Comparison of ENCODE assay signal across 18 cellular contexts in the genomic region with DNA sequence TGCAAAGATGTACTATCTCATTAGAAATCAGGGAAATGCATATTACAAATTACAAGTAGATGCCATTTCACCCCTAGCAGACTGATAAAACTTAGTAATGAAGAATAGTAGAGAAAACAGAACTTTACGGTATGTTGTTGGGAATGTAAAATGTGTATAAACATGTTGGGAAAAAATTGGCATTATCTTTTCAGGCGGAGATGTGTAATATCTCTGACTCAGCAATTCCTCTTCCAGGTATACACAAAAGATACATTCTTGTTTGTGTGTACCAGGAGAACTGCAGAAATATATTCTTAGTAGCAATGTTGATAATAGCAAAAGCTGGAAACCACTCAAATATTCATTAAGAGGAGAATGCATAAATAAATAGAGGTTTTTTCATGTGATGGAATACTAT.
A peak's percentile ranks its signal among the peaks of the same experiment; 100 is the strongest.
DNase-seq lines count a peak whose midpoint lies in the region; ATAC-seq and TF ChIP-seq lines count a peak whose summit lies in the region.
"Had no signal": no experiment of that assay in that cellular context is flagged by ENCODE, and none has a peak within 500 bp of the region (broad histone marks: within the 10 kb centered on the region; RNA-seq: fewer than 3 reads in every experiment).

No MANE protein-coding gene starts in this region.

- H2AFZ ChIP-seq in IMR-90 (replicated peaks; ENCODE audit: low read length, poor library complexity) (no peak overlapping the region), mammary epithelial cell (ENCODE audit: low read depth, low read length) (no peak overlapping the region)
- H2AFZ ChIP-seq: GM23338 had no signal

- H3K14ac ChIP-seq in IMR-90 (replicated peaks; ENCODE audit: low read depth, low read length) = no peak overlapping the region

- no peak overlapping the region for H4K91ac ChIP-seq in IMR-90 (ENCODE audit: insufficient read depth, low read depth, low read length)

- peaks cover 24% of the 10 kb centered on the region for H3K4me1 Mint-ChIP-seq in MCF 10A (ENCODE audit: insufficient read depth, unreplicated experiment)
- H3K4me1 Mint-ChIP-seq: GM23338 had no signal

- H3K9me1 ChIP-seq in IMR-90 (ENCODE audit: insufficient read depth, low read length) = no peaks in the 10 kb centered on the region

- H3K27ac Mint-ChIP-seq in MCF 10A (ENCODE audit: low read depth, unreplicated experiment) = peak overlapping the region; percentile 29
- H3K27ac Mint-ChIP-seq: CD4-positive, CD25-positive, alpha-beta regulatory T cell; GM23338; H9 had no signal

- no peak overlapping the region for H4K5ac ChIP-seq in IMR-90 (ENCODE audit: low read depth, low read length)

- H3K4me1 ChIP-seq in breast epithelium (no peaks in the 10 kb centered on the region), IMR-90 (ENCODE audit: control insufficient read depth, insufficient read depth, low read length) (no peaks in the 10 kb centered on the region), mammary epithelial cell (ENCODE audit: insufficient read depth, low read length) (peaks cover 10% of the 10 kb centered on the region), foreskin keratinocyte (peaks cover 11% of the 10 kb centered on the region)

- POLR2A ChIA-PET in MCF 10A (lab: Yijun Ruan, JAX) = interaction anchor here (0.8 to 1.7 kb wide), 6 partner anchors 11 to 109 kb away, joined by 3 to 9 read pairs (median 4); no protein-coding TSS in a partner anchor
- POLR2A ChIA-PET in IMR-90 (lab: Charles Lee; ENCODE audit: unreplicated experiment) = no interaction called here

- DNase-seq in MCF 10A (ENCODE audit: unreplicated experiment) (peak; percentile 17), breast epithelium (ENCODE audit: low spot score in 2 of 2) (no peak), IMR-90 (no peak), mammary epithelial cell (peak; percentile 44), foreskin keratinocyte (peak; percentile 50 to 76), DMS153 treated with DMSO at 0.1 percent for 48 hours (lab: John Stamatoyannopoulos, UW; ENCODE audit: unreplicated experiment) (no peak), NCI-H446 (lab: John Stamatoyannopoulos, UW) (no peak)
- DNase-seq: C1 segment of cervical spinal cord; CD4-positive, CD25-positive, alpha-beta regulatory T cell; CD8-positive, alpha-beta memory T cell; COR-L47; DMS 273 treated with DMSO at 0.1 percent for 48 hours; GDM1 had no signal

- no peak overlapping the region for H3K56ac ChIP-seq in IMR-90 (ENCODE audit: extremely low read depth, insufficient read depth, low read length)

- no peaks in the 10 kb centered on the region for H3K27me3 ChIP-seq in breast epithelium
- peaks cover 7% of the 10 kb centered on the region; the same call in 1 of the 2 replicates for H3K27me3 ChIP-seq in IMR-90 (ENCODE audit: control insufficient read depth, insufficient read depth, low read length)
- no peaks in the 10 kb centered on the region for H3K27me3 ChIP-seq in mammary epithelial cell (ENCODE audit: insufficient read depth, low read length)
- peaks cover 9% of the 10 kb centered on the region for H3K27me3 ChIP-seq in foreskin keratinocyte

- no CpG with 5 or more reads among the region's 2 CpGs for WGBS in IMR-90 (ENCODE audit: extremely low coverage in 2 of 2, insufficient read length in 1 of 2), 2 experiments
- 0% methylated on average over 2 of the region's 2 CpGs for WGBS in mammary epithelial cell (ENCODE audit: low coverage, missing lambda C conversion rate)

- in situ Hi-C loops in IMR-90 (cut with MboI; ENCODE audit: low sequenced_read_pairs) = no loop called here
- in situ Hi-C loops in mammary epithelial cell (cut with MboI; ENCODE audit: low sequenced_read_pairs in 2 of 2) = no loop called here

- H3K36me3 ChIP-seq in breast epithelium = no peaks in the 10 kb centered on the region
- no peaks in the 10 kb centered on the region for H3K36me3 ChIP-seq in IMR-90 (ENCODE audit: control insufficient read depth, insufficient read depth, low read length)
- no peaks in the 10 kb centered on the region for H3K36me3 ChIP-seq in mammary epithelial cell (ENCODE audit: insufficient read depth, low read length)

- no peak overlapping the region for H3K18ac ChIP-seq in IMR-90 (ENCODE audit: low read depth, low read length)

- H2AK5ac ChIP-seq in IMR-90 (ENCODE audit: low read depth, low read length) = no peak overlapping the region

- TF ChIP-seq CTCF in MCF 10A (IDR thresholded peaks at IDR 0.05; ENCODE audit: unreplicated experiment) (no peak), breast epithelium (IDR thresholded peaks at IDR 0.05) (no peak), IMR-90 (conservative IDR thresholded peaks at IDR 0.05; ENCODE audit: low read depth, low read length) (no peak), mammary epithelial cell (conservative IDR thresholded peaks at IDR 0.05 in 1 of 2, IDR thresholded peaks at IDR 0.05 in 1 of 2; ENCODE audit: extremely low read depth in 1 of 2, insufficient read depth in 1 of 2, low read depth in 1 of 2, low read length in 2 of 2) (no peak), foreskin keratinocyte (conservative IDR thresholded peaks at IDR 0.05) (no peak)

- ATAC-seq in IMR-90 (ENCODE audit: low read depth) (no peak), foreskin keratinocyte (peak; percentile 60), GM19452 (IDR thresholded peaks at IDR 0.05; ENCODE audit: unreplicated experiment) (no peak)
- ATAC-seq: GM23338 had no signal

- H2BK120ac ChIP-seq in IMR-90 (ENCODE audit: low read depth, low read length) = no peak overlapping the region

- H3K9me3 ChIP-seq in breast epithelium = no peaks in the 10 kb centered on the region
- H3K9me3 ChIP-seq in IMR-90 (ENCODE audit: control insufficient read depth, insufficient read depth, low read length) = no peaks in the 10 kb centered on the region
- H3K9me3 ChIP-seq in mammary epithelial cell (replicated peaks; ENCODE audit: insufficient read depth, low read length) = no peaks in the 10 kb centered on the region

- H4K20me1 ChIP-seq in IMR-90 (ENCODE audit: insufficient read depth, low read length) (no peaks in the 10 kb centered on the region), mammary epithelial cell (ENCODE audit: insufficient read depth, low read length) (no peaks in the 10 kb centered on the region)

- H2BK20ac ChIP-seq in IMR-90 (ENCODE audit: low read depth, low read length) = no peak overlapping the region

- H3K4me3 ChIP-seq in breast epithelium (no peak overlapping the region), IMR-90 (ENCODE audit: insufficient read depth, low read depth, low read length) (no peak overlapping the region), mammary epithelial cell (replicated peaks in 1 of 3; ENCODE audit: insufficient read depth in 1 of 3, low read depth in 2 of 3, low read length in 3 of 3) (no peak overlapping the region)
- H3K4me3 ChIP-seq: GM23338 had no signal

- H3K9me3 Mint-ChIP-seq in MCF 10A (ENCODE audit: unreplicated experiment) = no peaks in the 10 kb centered on the region
- H3K9me3 Mint-ChIP-seq: GM23338 had no signal

- BruUV-seq in MCF 10A (replicated peaks; lab: Mats Ljungman, UMichigan) = no TSS peak
- BruUV-seq in IMR-90 (replicated peaks; lab: Mats Ljungman, UMichigan) = no TSS peak
- BruUV-seq in mammary epithelial cell (replicated peaks; lab: Mats Ljungman, UMichigan) = no TSS peak

- dilution Hi-C loops in IMR-90 (cut with HindIII; ENCODE audit: low sequenced_read_pairs, unreplicated experiment) (no loop called here), mammary epithelial cell (cut with HindIII; ENCODE audit: low sequenced_read_pairs) (no loop called here)

- no peaks in the 10 kb centered on the region for H3K27me3 Mint-ChIP-seq in MCF 10A (ENCODE audit: insufficient read depth, unreplicated experiment)

- H2AK9ac ChIP-seq in IMR-90 (replicated peaks; ENCODE audit: low read depth, low read length, poor library complexity) = no peak overlapping the region

- no peak overlapping the region for H3K4me3 Mint-ChIP-seq in MCF 10A (ENCODE audit: unreplicated experiment)
- H3K4me3 Mint-ChIP-seq: CD4-positive, CD25-positive, alpha-beta regulatory T cell; CD8-positive, alpha-beta memory T cell; GM23338; H9 had no signal

- peaks cover 12% of the 10 kb centered on the region for H3K36me3 Mint-ChIP-seq in MCF 10A (ENCODE audit: insufficient read depth, unreplicated experiment)
- H3K36me3 Mint-ChIP-seq: CD4-positive, CD25-positive, alpha-beta regulatory T cell had no signal

- H2BK15ac ChIP-seq in IMR-90 (ENCODE audit: low read depth, low read length) = no peak overlapping the region

- H4K8ac ChIP-seq in IMR-90 (ENCODE audit: low read depth in 2 of 2, low read length in 2 of 2) = no peak overlapping the region

- no peaks in the 10 kb centered on the region for H3K79me1 ChIP-seq in IMR-90 (ENCODE audit: low read depth in 1 of 2, low read length in 2 of 2)

- TF ChIP-seq RAD21 in IMR-90 (IDR thresholded peaks at IDR 0.05; ENCODE audit: low read length) = no peak

- intact Hi-C loops in MCF 10A (cut with micrococcal nuclease) = loop anchor here (1.0 kb wide), 2 partner anchors 88 to 121 kb away; no protein-coding TSS in a partner anchor
- intact Hi-C loops in breast epithelium (cut with DNase I; ENCODE audit: low total_unique reads) = no loop called here
- intact Hi-C loops in IMR-90 (cut with micrococcal nuclease) = no loop called here
- intact Hi-C loops in mammary epithelial cell (cut with micrococcal nuclease) = no loop called here

- H3K4me2 ChIP-seq in IMR-90 (ENCODE audit: low read depth, low read length) = no peak overlapping the region
- H3K4me2 ChIP-seq in mammary epithelial cell (ENCODE audit: insufficient read depth, low read depth, low read length) = peak overlapping the region; percentile 41
- H3K4me2 ChIP-seq: GM23338, KMS-11 had no signal

- no peak overlapping the region for H3K27ac ChIP-seq in breast epithelium
- H3K27ac ChIP-seq in IMR-90 (ENCODE audit: insufficient read depth, low read length) = no peak overlapping the region
- peak overlapping the region; percentile 25 for H3K27ac ChIP-seq in mammary epithelial cell (ENCODE audit: insufficient read depth, low read depth, low read length)
- H3K27ac ChIP-seq in foreskin keratinocyte = no peak overlapping the region
- H3K27ac ChIP-seq: 22Rv1, KMS-11 had no signal

- H3K79me2 ChIP-seq in mammary epithelial cell (ENCODE audit: insufficient read depth, low read length) = no peaks in the 10 kb centered on the region

- TF ChIP-seq POLR2A in breast epithelium (IDR thresholded peaks at IDR 0.05) = no peak
- no peak for TF ChIP-seq POLR2A in IMR-90 (IDR thresholded peaks at IDR 0.05; ENCODE audit: low read depth, low read length)

- no peak overlapping the region for H2BK5ac ChIP-seq in IMR-90 (ENCODE audit: low read depth, low read length, poor library complexity, severe bottlenecking)

- no peak overlapping the region for H3K9ac ChIP-seq in IMR-90 (ENCODE audit: low read depth, low read length)
- H3K9ac ChIP-seq in mammary epithelial cell (ENCODE audit: insufficient read depth, low read length) = no peak overlapping the region
- H3K9ac ChIP-seq: KMS-11 had no signal

- no peak overlapping the region for H3K23ac ChIP-seq in IMR-90 (ENCODE audit: low read depth, low read length)

- CTCF ChIA-PET in MCF 10A (lab: Yijun Ruan, JAX) = interaction anchor here (0.8 to 1.3 kb wide), 3 partner anchors 13 to 121 kb away, joined by 3 to 4 read pairs (median 3); no protein-coding TSS in a partner anchor
- CTCF ChIA-PET in IMR-90 (lab: Yijun Ruan, JAX) = no interaction called here
- CTCF ChIA-PET in mammary epithelial cell (lab: Charles Lee; ENCODE audit: low non-redundant PET) = no interaction called here

- H3K4ac ChIP-seq in IMR-90 (ENCODE audit: low read depth, low read length) = no peak overlapping the region

TF ChIP-seq in IMR-90, 13 proteins besides CTCF, POLR2A, EP300 and RAD21 (continues in another document):
- TF ChIP-seq BHLHE40 (IDR thresholded peaks at IDR 0.05; ENCODE audit: low read depth, low read length) = no peak

Comparison
In these comparisons a context has a peak if more than half of its experiments do, and no peak if none do; other contexts are left out.
1. DNase-seq: peak in MCF 10A (single experiment), mammary epithelial cell (single experiment) and foreskin keratinocyte (2 of 2); none in breast epithelium (0 of 2), IMR-90 (single experiment), DMS153 treated with DMSO at 0.1 percent for 48 hours (single experiment) and NCI-H446 (0 of 2).